29 cellular contexts compared by ENCODE assay signal in the genomic region with DNA sequence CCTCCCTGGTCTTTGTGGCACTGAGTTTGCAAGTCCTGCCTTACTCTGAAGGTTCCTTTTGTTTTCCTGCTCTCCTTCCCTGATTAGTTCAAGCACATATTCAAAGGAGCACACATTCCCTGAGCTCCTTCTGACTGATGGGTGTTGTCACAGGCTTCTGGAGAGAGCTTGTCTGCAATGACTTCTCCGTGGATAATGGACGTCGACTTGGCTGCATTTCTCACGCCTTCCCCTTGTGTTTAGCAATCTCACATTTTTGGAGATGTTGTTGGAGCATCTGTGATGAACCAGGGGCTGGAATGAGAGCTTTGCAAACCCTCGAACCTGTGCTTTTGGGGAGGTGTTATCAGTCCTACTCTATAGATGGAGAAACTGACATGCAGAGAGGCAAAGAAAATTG.
"Had no signal": no experiment of that assay in that cellular context is flagged by ENCODE, and none has a peak within 500 bp of the region (broad histone marks: within the 10 kb centered on the region; RNA-seq: fewer than 3 reads in every experiment).

No MANE protein-coding gene starts in this region.

- H3K9me3 ChIP-seq: adrenal gland, ascending aorta had no signal

- H3K27ac ChIP-seq: adrenal gland, ascending aorta, cardiac muscle cell, VCaP had no signal

- H3K36me3 ChIP-seq: adrenal gland, ascending aorta, cardiac muscle cell had no signal

- H3K27me3 ChIP-seq: adrenal gland, ascending aorta, cardiac muscle cell had no signal

- H3K4me3 ChIP-seq: adrenal gland, ascending aorta, cardiac muscle cell had no signal

- DNase-seq: activated B cell treated with CpG ODN at 0.5 μM for 24 hours; activated CD4-positive, alpha-beta memory T cell treated with anti-CD3 and anti-CD28 coated beads for 36 hours; activated CD4-positive, alpha-beta T cell treated with anti-CD3 and anti-CD28 coated beads for 4 hours; activated CD4-positive, alpha-beta T cell treated with anti-CD3 and anti-CD28 coated beads, Interleukin-2, amount 10 ng/mL, durations not matched to agents 24 days and 14 days; activated CD4-positive, alpha-beta T cell treated with anti-CD3 and anti-CD28 coated beads, Interleukin-2, amount 50 U/mL, for 1 hour; activated CD4-positive, alpha-beta T cell treated with anti-CD3 and anti-CD28 coated beads, Interleukin-2, amount 50 U/mL, for 4 hours; activated CD4-positive, CD25-positive, alpha-beta regulatory T cell treated with anti-CD3 and anti-CD28 coated beads, Interleukin-2, amount 50 U/mL, for 72 hours; activated CD8-positive, alpha-beta memory T cell treated with anti-CD3 and anti-CD28 coated beads, Interleukin-2, amount 50 U/mL, for 4 hours; activated CD8-positive, alpha-beta T cell treated with anti-CD3 and anti-CD28 coated beads for 36 hours; activated effector memory CD4-positive, alpha-beta T cell treated with anti-CD3 and anti-CD28 coated beads, Interleukin-2, amount 50 U/mL, for 16 hours; activated gamma-delta T cell treated with Interleukin-2 at 50 U/mL for 16 hours; activated naive CD4-positive, alpha-beta T cell; activated naive CD4-positive, alpha-beta T cell treated with anti-CD3 and anti-CD28 coated beads for 36 hours; activated naive CD4-positive, alpha-beta T cell treated with anti-CD3 and anti-CD28 coated beads, Interleukin-2, amount 50 U/mL, for 16 hours; activated naive CD8-positive, alpha-beta T cell treated with anti-CD3 and anti-CD28 coated beads for 36 hours; activated T-cell treated with anti-CD3 and anti-CD28 coated beads for 4 hours; activated T-cell treated with anti-CD3 and anti-CD28 coated beads, Interleukin-2, amount 50 U/mL, for 1 hour; activated T-cell treated with anti-CD3 and anti-CD28 coated beads, Interleukin-2, amount 50 U/mL, for 4 hours; activated T-cell treated with anti-CD3 and anti-CD28 coated beads, Interleukin-2, amount 50 U/mL, for 72 hours; adrenal gland; amygdala; anterior cingulate cortex; caudate nucleus; cerebellar nuclear complex; T-helper 2 cell; T-helper 9 cell had no signal
